In the genomic region with DNA sequence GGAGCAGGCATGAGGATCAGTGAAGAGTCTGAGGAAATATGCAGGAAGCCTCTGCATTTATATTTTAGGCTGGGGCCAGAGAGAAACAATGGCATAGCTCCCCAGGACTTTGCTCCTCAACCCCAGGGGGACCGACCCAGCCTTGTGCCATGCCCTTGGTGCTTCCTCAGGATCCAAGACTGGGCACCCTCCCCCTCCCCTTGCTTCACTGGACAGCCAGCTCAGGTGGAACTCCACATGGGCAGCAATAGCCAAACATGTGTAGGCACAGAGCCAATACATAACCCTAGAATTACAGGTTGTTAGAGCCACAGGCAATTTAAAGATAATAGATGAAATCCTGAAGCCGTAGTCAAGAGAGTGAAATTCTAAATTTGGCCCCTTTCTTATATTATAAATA, we compare ENCODE assay signal across 28 cellular contexts.
"Had no signal": no experiment of that assay in that cellular context is flagged by ENCODE, and none has a peak within 500 bp of the region (broad histone marks: within the 10 kb centered on the region; RNA-seq: fewer than 3 reads in every experiment).

No MANE protein-coding gene starts in this region.

- H3K4me3 Mint-ChIP-seq: naive thymus-derived CD8-positive, alpha-beta T cell; stimulated activated effector memory CD8-positive, alpha-beta T cell treated with anti-CD3 and anti-CD28 coated beads, Interleukin-12 subunit alpha, Interleukin-12 subunit beta, amount 100 ng/mL, for 72 hours; stimulated activated naive CD8-positive, alpha-beta T cell treated with anti-CD3 and anti-CD28 coated beads, Interleukin-15, Interleukin-2, amounts not matched to agents 100 ng/mL and 50 ng/mL, for 24 hours; type B pancreatic cell had no signal

- ATAC-seq: left cardiac atrium; left lobe of liver; lower lobe of right lung; naive thymus-derived CD8-positive, alpha-beta T cell; right cardiac atrium; sciatic nerve had no signal

- H3K4me3 ChIP-seq: hepatocyte, lower lobe of right lung, pancreas, prostate gland, skin epidermis, suprapubic skin, thoracic aorta, tibial nerve, uterus had no signal

- H3K27ac ChIP-seq: hepatocyte, lower lobe of right lung, pancreas, prostate gland, skin epidermis, suprapubic skin, thoracic aorta, tibial nerve, uterus had no signal

- H3K27me3 ChIP-seq: hepatocyte, pancreas, suprapubic skin, tibial nerve, uterus had no signal

- H3K36me3 ChIP-seq: lower lobe of right lung, pancreas, prostate gland, suprapubic skin, thoracic aorta, tibial nerve, uterus had no signal

- H3K9me3 Mint-ChIP-seq: naive thymus-derived CD8-positive, alpha-beta T cell; stimulated activated effector memory CD8-positive, alpha-beta T cell treated with anti-CD3 and anti-CD28 coated beads, Interleukin-12 subunit alpha, Interleukin-12 subunit beta, amount 100 ng/mL, for 72 hours; stimulated activated naive CD8-positive, alpha-beta T cell treated with anti-CD3 and anti-CD28 coated beads, Interleukin-15, Interleukin-2, amounts not matched to agents 100 ng/mL and 50 ng/mL, for 24 hours; type B pancreatic cell had no signal

- DNase-seq: kidney glomerular epithelial cell; left cardiac atrium; lower lobe of right lung; mammary epithelial cell; mesenchymal stem cell; naive thymus-derived CD8-positive, alpha-beta T cell; nucleus accumbens; pancreas; posterior cingulate gyrus; retina; right cardiac atrium; stimulated activated CD4-positive, alpha-beta T cell treated with anti-CD3 and anti-CD28 coated beads, Interleukin-12 subunit alpha, Interleukin-12 subunit beta, amount 100 ng/mL, for 4 hours; stimulated activated CD4-positive, alpha-beta T cell treated with anti-CD3 and anti-CD28 coated beads, Interleukin-15, amount 100 ng/mL, for 24 hours; stimulated activated CD4-positive, alpha-beta T cell treated with anti-CD3 and anti-CD28 coated beads, Interleukin-2, amount 100 ng/mL, for 24 hours; stimulated activated CD4-positive, alpha-beta T cell treated with anti-CD3 and anti-CD28 coated beads, Interleukin-4, amount 100 ng/mL, for 1 hour; stimulated activated naive CD4-positive, alpha-beta T cell; uterus had no signal

- H3K4me1 ChIP-seq: pancreas, prostate gland, uterus had no signal

- H3K27me3 Mint-ChIP-seq: naive thymus-derived CD8-positive, alpha-beta T cell; stimulated activated naive CD8-positive, alpha-beta T cell treated with anti-CD3 and anti-CD28 coated beads, Interleukin-15, Interleukin-2, amounts not matched to agents 100 ng/mL and 50 ng/mL, for 24 hours had no signal

- H3K27ac Mint-ChIP-seq: naive thymus-derived CD8-positive, alpha-beta T cell; stimulated activated effector memory CD8-positive, alpha-beta T cell treated with anti-CD3 and anti-CD28 coated beads, Interleukin-12 subunit alpha, Interleukin-12 subunit beta, amount 100 ng/mL, for 72 hours; stimulated activated naive CD8-positive, alpha-beta T cell treated with anti-CD3 and anti-CD28 coated beads, Interleukin-15, Interleukin-2, amounts not matched to agents 100 ng/mL and 50 ng/mL, for 24 hours; type B pancreatic cell had no signal

- H3K36me3 Mint-ChIP-seq: naive thymus-derived CD8-positive, alpha-beta T cell; stimulated activated effector memory CD8-positive, alpha-beta T cell treated with anti-CD3 and anti-CD28 coated beads, Interleukin-12 subunit alpha, Interleukin-12 subunit beta, amount 100 ng/mL, for 72 hours; type B pancreatic cell had no signal

- H3K9me3 ChIP-seq: lower lobe of right lung, pancreas, prostate gland, suprapubic skin, thoracic aorta, tibial nerve, uterus had no signal
